ENCODE assay signal across 18 cellular contexts in genomic region chr2:9221223-9221622, GRCh38. TPM values are rescaled to one million over a fixed set of nuclear protein-coding genes. Genes with fewer than 3 reads are reported as not detected.
DNase-seq lines count a peak whose midpoint lies in the region; ATAC-seq and TF ChIP-seq lines count a peak whose summit lies in the region.
"Had no signal": no experiment of that assay in that cellular context is flagged by ENCODE, and none has a peak within 500 bp of the region (broad histone marks: within the 10 kb centered on the region; RNA-seq: fewer than 3 reads in every experiment).

No MANE protein-coding gene starts in this region.

- H3K27ac Mint-ChIP-seq in chondrocyte (ENCODE audit: unreplicated experiment): peak overlapping the region; percentile 58
- no peak overlapping the region for H3K27ac Mint-ChIP-seq in stimulated activated naive CD8-positive, alpha-beta T cell treated with anti-CD3 and anti-CD28 coated beads, Interleukin-15, amount 100 ng/mL, for 72 hours
- H3K27ac Mint-ChIP-seq: GM23338 had no signal

- no peak overlapping the region for H3K4me3 Mint-ChIP-seq in chondrocyte (ENCODE audit: unreplicated experiment)
- no peak overlapping the region for H3K4me3 Mint-ChIP-seq in stimulated activated naive CD8-positive, alpha-beta T cell treated with anti-CD3 and anti-CD28 coated beads, Interleukin-15, amount 100 ng/mL, for 72 hours
- H3K4me3 Mint-ChIP-seq: CD8-positive, alpha-beta memory T cell; GM23338 had no signal

- no peak overlapping the region for H3K27ac ChIP-seq in heart right ventricle
- H3K27ac ChIP-seq in left lung: no peak overlapping the region
- peak overlapping the region; percentile 56 to 60 for H3K27ac ChIP-seq in uterus
- H3K27ac ChIP-seq: BLaER1 treated with 17β-estradiol and CSF1 and Interleukin-3, amounts not matched to agents 10 nM and 100 nM had no signal

- peaks cover 0 to 3% (median 0%) of the 10 kb centered on the region in 11 donors for H3K9me3 ChIP-seq in heart right ventricle
- no peaks in the 10 kb centered on the region for H3K9me3 ChIP-seq in left lung
- no peaks in the 10 kb centered on the region for H3K9me3 ChIP-seq in uterus

- ATAC-seq in Right ventricle myocardium superior (ENCODE audit: poor library complexity) (peak; percentile 64), heart right ventricle (no peak), left lung (peak; percentile 54), HG03521 (IDR thresholded peaks at IDR 0.05; ENCODE audit: unreplicated experiment) (no peak)
- ATAC-seq in stimulated activated naive CD8-positive, alpha-beta T cell treated with anti-CD3 and anti-CD28 coated beads, Interleukin-15, amount 100 ng/mL, for 72 hours: no peak
- ATAC-seq: GM23338 had no signal

- peaks cover 68% of the 10 kb centered on the region for H3K4me1 Mint-ChIP-seq in chondrocyte (ENCODE audit: low read depth)
- no peaks in the 10 kb centered on the region for H3K4me1 Mint-ChIP-seq in stimulated activated naive CD8-positive, alpha-beta T cell treated with anti-CD3 and anti-CD28 coated beads, Interleukin-15, amount 100 ng/mL, for 72 hours
- H3K4me1 Mint-ChIP-seq: CD8-positive, alpha-beta memory T cell had no signal

- TF ChIP-seq CTCF in heart right ventricle (IDR thresholded peaks at IDR 0.05): no peak
- TF ChIP-seq CTCF in chondrocyte (IDR thresholded peaks at IDR 0.05): no peak
- no peak for TF ChIP-seq CTCF in left lung (IDR thresholded peaks at IDR 0.05)
- no peak for TF ChIP-seq CTCF in uterus (IDR thresholded peaks at IDR 0.05)

- no peaks in the 10 kb centered on the region for H3K27me3 ChIP-seq in heart right ventricle
- no peaks in the 10 kb centered on the region for H3K27me3 ChIP-seq in left lung
- no peaks in the 10 kb centered on the region for H3K27me3 ChIP-seq in uterus
- H3K27me3 ChIP-seq: BLaER1 treated with 17β-estradiol and CSF1 and Interleukin-3, amounts not matched to agents 10 nM and 100 nM; MG63 had no signal

- peaks cover 2 to 86% (median 60%) of the 10 kb centered on the region in 9 donors for H3K4me1 ChIP-seq in heart right ventricle
- peaks cover 4 to 23% of the 10 kb centered on the region in 2 donors for H3K4me1 ChIP-seq in left lung
- H3K4me1 ChIP-seq in uterus: no peaks in the 10 kb centered on the region

- H3K4me3 ChIP-seq in heart right ventricle (no peak overlapping the region), left lung (no peak overlapping the region), uterus (no peak overlapping the region)
- H3K4me3 ChIP-seq: BLaER1 treated with 17β-estradiol and CSF1 and Interleukin-3, amounts not matched to agents 10 nM and 100 nM; GM23338; MG63 had no signal

- intact Hi-C loops in Right ventricle myocardium superior (cut with DNase I): no loop called here
- intact Hi-C loops in heart right ventricle (cut with DNase I): no loop called here
- intact Hi-C loops in left lung (cut with DNase I): no loop called here
- intact Hi-C loops in uterus (cut with DNase I; ENCODE audit: low total_unique reads): no loop called here

- H3K36me3 ChIP-seq in heart right ventricle: no peaks in the 10 kb centered on the region
- H3K36me3 ChIP-seq in left lung: no peaks in the 10 kb centered on the region
- no peaks in the 10 kb centered on the region for H3K36me3 ChIP-seq in uterus

- peaks cover 2% of the 10 kb centered on the region for H3K36me3 Mint-ChIP-seq in chondrocyte (ENCODE audit: low read depth)
- H3K36me3 Mint-ChIP-seq: CD8-positive, alpha-beta memory T cell had no signal

- no peak for DNase-seq in Right ventricle myocardium superior
- no peak for DNase-seq in heart right ventricle
- no peak for DNase-seq in chondrocyte (ENCODE audit: low spot score)
- no peak for DNase-seq in left lung
- peak; percentile 59 to 61 for DNase-seq in uterus
- no peak for DNase-seq in SW480 (ENCODE audit: low spot score)
- DNase-seq in stimulated activated naive CD8-positive, alpha-beta T cell treated with anti-CD3 and anti-CD28 coated beads, Interleukin-15, amount 100 ng/mL, for 72 hours: no peak
- DNase-seq: CD8-positive, alpha-beta memory T cell; DND-41; GF-D8; MG63; NCI-H1092; NCI-H146; NCI-H2081; NCI-H774 had no signal

- 68 to 84% methylated on average over 1 of the region's 1 CpG for WGBS in heart right ventricle, 2 donors

- H3K9me3 Mint-ChIP-seq in chondrocyte (ENCODE audit: low read depth): peaks cover 7% of the 10 kb centered on the region
- H3K9me3 Mint-ChIP-seq in stimulated activated naive CD8-positive, alpha-beta T cell treated with anti-CD3 and anti-CD28 coated beads, Interleukin-15, amount 100 ng/mL, for 72 hours: peaks cover 0 to 6% of the 10 kb centered on the region in 2 donors
- H3K9me3 Mint-ChIP-seq: GM23338 had no signal

- TF ChIP-seq POLR2A in uterus (IDR thresholded peaks at IDR 0.05): no peak

- H3K27me3 Mint-ChIP-seq in chondrocyte (ENCODE audit: low read depth): no peaks in the 10 kb centered on the region
- peaks cover under 1% of the 10 kb centered on the region for H3K27me3 Mint-ChIP-seq in stimulated activated naive CD8-positive, alpha-beta T cell treated with anti-CD3 and anti-CD28 coated beads, Interleukin-15, amount 100 ng/mL, for 72 hours

RNA-seq across cellular contexts. Expression of gene ASAP2, which starts 14.6 kb away (rescaled TPM):
- total RNA-seq in Right ventricle myocardium superior (10.7 TPM), heart right ventricle (10 to 100 TPM in 9 of 10 donors, 1 to 10 TPM in 1; 9.9 to 16.2 (median 11.8) TPM), chondrocyte (60.7 to 73.2 TPM (median 61.5 TPM) in 3 replicates), left lung (10 to 100 TPM; 21.1 to 27.3 TPM), uterus (10 to 100 TPM; 24.3 to 55.5 (median 31.3) TPM)
- 10 to 100 TPM in 1 of 2 donors, 1 to 10 TPM in 1; 5.4 to 17.3 TPM for polyA plus RNA-seq in heart right ventricle
- polyA plus RNA-seq: CD8-positive, alpha-beta memory T cell had no signal

Comparison
In these comparisons a context has a peak if more than half of its experiments do, and no peak if none do; other contexts are left out.
1. ATAC-seq: peak in Right ventricle myocardium superior (single experiment) and left lung (single experiment); none in heart right ventricle (0 of 8), HG03521 (single experiment) and stimulated activated naive CD8-positive, alpha-beta T cell treated with anti-CD3 and anti-CD28 coated beads, Interleukin-15, amount 100 ng/mL, for 72 hours (single experiment).
2. DNase-seq: peak in uterus (2 of 2); none in Right ventricle myocardium superior (single experiment), heart right ventricle (0 of 2), chondrocyte (single experiment), left lung (0 of 2), SW480 (single experiment) and stimulated activated naive CD8-positive, alpha-beta T cell treated with anti-CD3 and anti-CD28 coated beads, Interleukin-15, amount 100 ng/mL, for 72 hours (0 of 2).
3. H3K27ac ChIP-seq: peak in uterus (2 of 2); none in heart right ventricle (0 of 10) and left lung (0 of 2).